Comparison of ENCODE assay signal across 8 cellular contexts in genomic region chr11:57667065-57667714, GRCh38. TPM values are rescaled to one million over a fixed set of nuclear protein-coding genes. Genes with fewer than 3 reads are reported as not detected.
A peak's percentile ranks its signal among the peaks of the same experiment; 100 is the strongest.
DNase-seq lines count a peak whose midpoint lies in the region; ATAC-seq lines count a peak whose summit lies in the region.

No MANE protein-coding gene starts in this region.

- peak; percentile 57 for ATAC-seq in GM19351 (IDR thresholded peaks at IDR 0.05; ENCODE audit: unreplicated experiment)
- ATAC-seq in HG03520 (IDR thresholded peaks at IDR 0.05; ENCODE audit: unreplicated experiment): peak; percentile 46
- peak; percentile 82 for ATAC-seq in left lobe of liver

- peak in 13 of 14 donors; percentile 84 to 100 (median 98) for DNase-seq in C1 segment of cervical spinal cord (lab: John Stamatoyannopoulos, UW)
- DNase-seq in NCI-H526 treated with DMSO at 0.1 percent for 48 hours (lab: John Stamatoyannopoulos, UW): peak; percentile 99
- peak; percentile 88 for DNase-seq in activated CD4-positive, alpha-beta T cell treated with anti-CD3 and anti-CD28 coated beads, Interleukin-2, amount 50 U/mL, for 1 hour
- DNase-seq in dedifferentiated amniotic fluid mesenchymal stem cell (ENCODE audit: extremely low spot score): peak; percentile 99
- DNase-seq in left lobe of liver (ENCODE audit: low spot score): peak; percentile 96
- peak; percentile 86 to 90 for DNase-seq in stimulated activated CD4-positive, alpha-beta T cell treated with anti-CD3 and anti-CD28 coated beads, Interleukin-2, amount 100 ng/mL, for 24 hours

RNA-seq across cellular contexts. Expression of gene ZDHHC5, which starts 0.7 kb away (rescaled TPM):
- total RNA-seq in left lobe of liver: 26.3 TPM

RNA-seq across cellular contexts. Expression of gene CLP1, which starts 9.6 kb away (rescaled TPM):
- total RNA-seq in left lobe of liver: 6.1 TPM

RNA-seq across cellular contexts. Expression of gene YPEL4, which starts 17.5 kb away (rescaled TPM):
- 0.33 TPM for total RNA-seq in left lobe of liver

RNA-seq across cellular contexts. Expression of gene MED19, which starts 44.8 kb away (rescaled TPM):
- total RNA-seq in left lobe of liver: 6.1 TPM

RNA-seq across cellular contexts. Expression of gene TMX2, which starts 45.2 kb away (rescaled TPM):
- 43.0 TPM for total RNA-seq in left lobe of liver

Comparison
In these comparisons a context has a peak if more than half of its experiments do, and no peak if none do; other contexts are left out.
1. Peak in every context shown above with its lines: DNase-seq and ATAC-seq.